1 cellular context compared by ENCODE assay signal in genomic region chr17:70270554-70270953, GRCh38.
TF ChIP-seq lines count a peak whose summit lies in the region.

No MANE protein-coding gene starts in this region.

TF ChIP-seq in GM23338, 12 proteins besides CTCF, POLR2A, EP300 and RAD21 (continued from another document):
- no peak for TF ChIP-seq ZNF462 (CRISPR knock-in tag; IDR thresholded peaks at IDR 0.05)
- TF ChIP-seq ZNF331 (CRISPR knock-in tag; IDR thresholded peaks at IDR 0.05; ENCODE audit: low read depth): no peak
- TF ChIP-seq POLR2AphosphoS5 (IDR thresholded peaks at IDR 0.05; ENCODE audit: low read depth): no peak
- no peak for TF ChIP-seq STAT1 (IDR thresholded peaks at IDR 0.05; ENCODE audit: unreplicated experiment)
- TF ChIP-seq ZNF114 (CRISPR knock-in tag; IDR thresholded peaks at IDR 0.05): no peak
- no peak for TF ChIP-seq JUNB (IDR thresholded peaks at IDR 0.05; ENCODE audit: unreplicated experiment)
- TF ChIP-seq, protein P1, sequence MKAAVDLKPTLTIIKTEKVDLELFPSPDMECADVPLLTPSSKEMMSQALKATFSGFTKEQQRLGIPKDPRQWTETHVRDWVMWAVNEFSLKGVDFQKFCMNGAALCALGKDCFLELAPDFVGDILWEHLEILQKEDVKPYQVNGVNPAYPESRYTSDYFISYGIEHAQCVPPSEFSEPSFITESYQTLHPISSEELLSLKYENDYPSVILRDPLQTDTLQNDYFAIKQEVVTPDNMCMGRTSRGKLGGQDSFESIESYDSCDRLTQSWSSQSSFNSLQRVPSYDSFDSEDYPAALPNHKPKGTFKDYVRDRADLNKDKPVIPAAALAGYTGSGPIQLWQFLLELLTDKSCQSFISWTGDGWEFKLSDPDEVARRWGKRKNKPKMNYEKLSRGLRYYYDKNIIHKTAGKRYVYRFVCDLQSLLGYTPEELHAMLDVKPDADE (IDR thresholded peaks at IDR 0.05): no peak
- TF ChIP-seq, protein P2, sequence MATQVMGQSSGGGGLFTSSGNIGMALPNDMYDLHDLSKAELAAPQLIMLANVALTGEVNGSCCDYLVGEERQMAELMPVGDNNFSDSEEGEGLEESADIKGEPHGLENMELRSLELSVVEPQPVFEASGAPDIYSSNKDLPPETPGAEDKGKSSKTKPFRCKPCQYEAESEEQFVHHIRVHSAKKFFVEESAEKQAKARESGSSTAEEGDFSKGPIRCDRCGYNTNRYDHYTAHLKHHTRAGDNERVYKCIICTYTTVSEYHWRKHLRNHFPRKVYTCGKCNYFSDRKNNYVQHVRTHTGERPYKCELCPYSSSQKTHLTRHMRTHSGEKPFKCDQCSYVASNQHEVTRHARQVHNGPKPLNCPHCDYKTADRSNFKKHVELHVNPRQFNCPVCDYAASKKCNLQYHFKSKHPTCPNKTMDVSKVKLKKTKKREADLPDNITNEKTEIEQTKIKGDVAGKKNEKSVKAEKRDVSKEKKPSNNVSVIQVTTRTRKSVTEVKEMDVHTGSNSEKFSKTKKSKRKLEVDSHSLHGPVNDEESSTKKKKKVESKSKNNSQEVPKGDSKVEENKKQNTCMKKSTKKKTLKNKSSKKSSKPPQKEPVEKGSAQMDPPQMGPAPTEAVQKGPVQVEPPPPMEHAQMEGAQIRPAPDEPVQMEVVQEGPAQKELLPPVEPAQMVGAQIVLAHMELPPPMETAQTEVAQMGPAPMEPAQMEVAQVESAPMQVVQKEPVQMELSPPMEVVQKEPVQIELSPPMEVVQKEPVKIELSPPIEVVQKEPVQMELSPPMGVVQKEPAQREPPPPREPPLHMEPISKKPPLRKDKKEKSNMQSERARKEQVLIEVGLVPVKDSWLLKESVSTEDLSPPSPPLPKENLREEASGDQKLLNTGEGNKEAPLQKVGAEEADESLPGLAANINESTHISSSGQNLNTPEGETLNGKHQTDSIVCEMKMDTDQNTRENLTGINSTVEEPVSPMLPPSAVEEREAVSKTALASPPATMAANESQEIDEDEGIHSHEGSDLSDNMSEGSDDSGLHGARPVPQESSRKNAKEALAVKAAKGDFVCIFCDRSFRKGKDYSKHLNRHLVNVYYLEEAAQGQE (IDR thresholded peaks at IDR 0.05; ENCODE audit: unreplicated experiment): no peak
- no peak for TF ChIP-seq NANOG (IDR thresholded peaks at IDR 0.05; ENCODE audit: borderline replicate concordance)
- no peak for TF ChIP-seq EZH2phosphoT487 (IDR thresholded peaks at IDR 0.05; ENCODE audit: unreplicated experiment)
- no peak for TF ChIP-seq EZH2 (IDR thresholded peaks at IDR 0.05; ENCODE audit: low read depth, unreplicated experiment)
